ENCODE assay signal across 10 cellular contexts in the genomic region with DNA sequence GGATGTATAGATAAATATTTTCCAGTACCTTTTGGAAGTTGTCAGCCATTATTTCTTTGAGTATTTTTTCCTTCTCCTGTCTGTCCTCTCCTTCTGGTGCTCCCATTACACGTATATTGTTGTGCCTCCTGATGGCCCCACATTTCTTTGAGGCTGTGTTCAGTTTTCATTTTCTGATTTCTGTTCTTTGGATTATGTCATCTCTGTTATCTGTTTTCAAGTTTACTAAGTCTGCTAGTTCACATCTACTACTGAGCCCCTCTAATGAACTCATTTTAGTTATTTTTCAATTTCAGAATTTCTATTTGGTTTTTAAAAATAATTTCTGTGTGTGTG. TPM values are rescaled to one million over a fixed set of nuclear protein-coding genes. Genes with fewer than 3 reads are reported as not detected.
DNase-seq lines count a peak whose midpoint lies in the region; ATAC-seq and TF ChIP-seq lines count a peak whose summit lies in the region.
"Had no signal": no experiment of that assay in that cellular context is flagged by ENCODE, and none has a peak within 500 bp of the region (broad histone marks: within the 10 kb centered on the region; RNA-seq: fewer than 3 reads in every experiment).

No MANE protein-coding gene starts in this region.

- ATAC-seq in GM21737 (IDR thresholded peaks at IDR 0.05; ENCODE audit: unreplicated experiment) (peak; percentile 53), HG03342 (IDR thresholded peaks at IDR 0.05; ENCODE audit: unreplicated experiment) (peak; percentile 64), foreskin keratinocyte (no peak)

- H3K27ac Mint-ChIP-seq in MCF 10A (ENCODE audit: low read depth, unreplicated experiment): peak overlapping the region; percentile 10
- peak overlapping the region; percentile 56 for H3K27ac Mint-ChIP-seq in stimulated activated naive CD8-positive, alpha-beta T cell treated with anti-CD3 and anti-CD28 coated beads, Interleukin-15, Interleukin-2, amounts not matched to agents 100 ng/mL and 50 ng/mL, for 24 hours

- H3K79me2 ChIP-seq in mammary epithelial cell (ENCODE audit: insufficient read depth, low read length): peaks cover 97% of the 10 kb centered on the region

- H3K27ac ChIP-seq in mammary epithelial cell (ENCODE audit: insufficient read depth, low read depth, low read length) (no peak overlapping the region), foreskin keratinocyte (no peak overlapping the region)
- H3K27ac ChIP-seq: BLaER1 had no signal

- H3K36me3 Mint-ChIP-seq in MCF 10A (ENCODE audit: insufficient read depth, unreplicated experiment): peaks cover 15% of the 10 kb centered on the region
- H3K36me3 Mint-ChIP-seq in stimulated activated naive CD8-positive, alpha-beta T cell treated with anti-CD3 and anti-CD28 coated beads, Interleukin-15, Interleukin-2, amounts not matched to agents 100 ng/mL and 50 ng/mL, for 24 hours (ENCODE audit: low read depth): peaks cover 35% of the 10 kb centered on the region

- no peaks in the 10 kb centered on the region for H3K9me3 Mint-ChIP-seq in MCF 10A (ENCODE audit: unreplicated experiment)
- H3K9me3 Mint-ChIP-seq in stimulated activated naive CD8-positive, alpha-beta T cell treated with anti-CD3 and anti-CD28 coated beads, Interleukin-15, Interleukin-2, amounts not matched to agents 100 ng/mL and 50 ng/mL, for 24 hours: no peaks in the 10 kb centered on the region

- H3K4me1 Mint-ChIP-seq in MCF 10A (ENCODE audit: insufficient read depth, unreplicated experiment): peaks cover 35% of the 10 kb centered on the region
- peaks cover 95% of the 10 kb centered on the region for H3K4me1 Mint-ChIP-seq in stimulated activated naive CD8-positive, alpha-beta T cell treated with anti-CD3 and anti-CD28 coated beads, Interleukin-15, Interleukin-2, amounts not matched to agents 100 ng/mL and 50 ng/mL, for 24 hours (ENCODE audit: low read depth)

- no peaks in the 10 kb centered on the region for H4K20me1 ChIP-seq in mammary epithelial cell (ENCODE audit: insufficient read depth, low read length)

- 100% methylated on average over 1 of the region's 1 CpG for WGBS in mammary epithelial cell (ENCODE audit: low coverage, missing lambda C conversion rate)

- no peak overlapping the region for H3K4me2 ChIP-seq in mammary epithelial cell (ENCODE audit: insufficient read depth, low read depth, low read length)
- H3K4me2 ChIP-seq: BLaER1 had no signal

- H3K27me3 ChIP-seq in mammary epithelial cell (ENCODE audit: insufficient read depth, low read length) (no peaks in the 10 kb centered on the region), foreskin keratinocyte (no peaks in the 10 kb centered on the region)
- H3K27me3 ChIP-seq: BLaER1 had no signal

- TF ChIP-seq CTCF in MCF 10A (IDR thresholded peaks at IDR 0.05; ENCODE audit: unreplicated experiment) (no peak), mammary epithelial cell (conservative IDR thresholded peaks at IDR 0.05 in 1 of 2, IDR thresholded peaks at IDR 0.05 in 1 of 2; ENCODE audit: extremely low read depth in 1 of 2, insufficient read depth in 1 of 2, low read depth in 1 of 2, low read length in 2 of 2) (no peak), foreskin keratinocyte (conservative IDR thresholded peaks at IDR 0.05) (no peak)

- no peak overlapping the region for H3K4me3 Mint-ChIP-seq in MCF 10A (ENCODE audit: unreplicated experiment)
- peak overlapping the region; percentile 47 for H3K4me3 Mint-ChIP-seq in stimulated activated naive CD8-positive, alpha-beta T cell treated with anti-CD3 and anti-CD28 coated beads, Interleukin-15, Interleukin-2, amounts not matched to agents 100 ng/mL and 50 ng/mL, for 24 hours

- no peaks in the 10 kb centered on the region for H3K36me3 ChIP-seq in mammary epithelial cell (ENCODE audit: insufficient read depth, low read length)

- H3K4me1 ChIP-seq in mammary epithelial cell (ENCODE audit: insufficient read depth, low read length) (peaks cover 14% of the 10 kb centered on the region), foreskin keratinocyte (peaks cover 11% of the 10 kb centered on the region)
- H3K4me1 ChIP-seq: BLaER1 had no signal

- no peak for DNase-seq in MCF 10A (ENCODE audit: unreplicated experiment)
- DNase-seq in mammary epithelial cell: no peak
- no peak for DNase-seq in posterior vena cava (ENCODE audit: low spot score)
- DNase-seq in cerebellum (ENCODE audit: low spot score): no peak
- no peak for DNase-seq in foreskin keratinocyte
- DNase-seq: NCI-H524 had no signal

- POLR2A ChIA-PET in MCF 10A (lab: Yijun Ruan, JAX): no interaction called here

- H3K4me3 ChIP-seq in mammary epithelial cell (replicated peaks in 1 of 3; ENCODE audit: insufficient read depth in 1 of 3, low read depth in 2 of 3, low read length in 3 of 3): no peak overlapping the region
- H3K4me3 ChIP-seq: BLaER1 had no signal

- no peak overlapping the region for H3K9ac ChIP-seq in mammary epithelial cell (ENCODE audit: insufficient read depth, low read length)
- H3K9ac ChIP-seq: BLaER1 had no signal

- H3K27me3 Mint-ChIP-seq in MCF 10A (ENCODE audit: insufficient read depth, unreplicated experiment): no peaks in the 10 kb centered on the region
- H3K27me3 Mint-ChIP-seq in stimulated activated naive CD8-positive, alpha-beta T cell treated with anti-CD3 and anti-CD28 coated beads, Interleukin-15, Interleukin-2, amounts not matched to agents 100 ng/mL and 50 ng/mL, for 24 hours: no peaks in the 10 kb centered on the region

- in situ Hi-C loops in mammary epithelial cell (cut with MboI; ENCODE audit: low sequenced_read_pairs in 2 of 2): no loop called here

- CTCF ChIA-PET in MCF 10A (lab: Yijun Ruan, JAX) (no interaction called here), mammary epithelial cell (lab: Charles Lee; ENCODE audit: low non-redundant PET) (no interaction called here)

- H3K9me3 ChIP-seq in mammary epithelial cell (replicated peaks; ENCODE audit: insufficient read depth, low read length): no peaks in the 10 kb centered on the region

- H2AFZ ChIP-seq in mammary epithelial cell (ENCODE audit: low read depth, low read length): no peak overlapping the region

- BruUV-seq in MCF 10A (replicated peaks; lab: Mats Ljungman, UMichigan) (no TSS peak), mammary epithelial cell (replicated peaks; lab: Mats Ljungman, UMichigan) (no TSS peak)

- intact Hi-C loops in MCF 10A (cut with micrococcal nuclease): no loop called here
- intact Hi-C loops in mammary epithelial cell (cut with micrococcal nuclease): no loop called here
- intact Hi-C loops in posterior vena cava (cut with DNase I): no loop called here

- dilution Hi-C loops in mammary epithelial cell (cut with HindIII; ENCODE audit: low sequenced_read_pairs): no loop called here

RNA-seq across cellular contexts. Expression of a gene that starts 16.3 kb away (rescaled TPM):
- total RNA-seq in MCF 10A (2022) (80.5 and 81.9 TPM in 2 replicates), mammary epithelial cell (10 to 100 TPM; 22.2 to 54.3 TPM), posterior vena cava (10 to 100 TPM; 48.8 to 49.6 TPM), cerebellum (61.8 TPM), foreskin keratinocyte (21.0 and 23.0 TPM in 2 replicates)
- polyA plus RNA-seq in mammary epithelial cell (5.0 TPM), foreskin keratinocyte (6.1 and 6.5 TPM in 2 replicates)
- 19.8 TPM for polyA minus RNA-seq in mammary epithelial cell
